Comparison of ENCODE assay signal across 2 cellular contexts in the genomic region with DNA sequence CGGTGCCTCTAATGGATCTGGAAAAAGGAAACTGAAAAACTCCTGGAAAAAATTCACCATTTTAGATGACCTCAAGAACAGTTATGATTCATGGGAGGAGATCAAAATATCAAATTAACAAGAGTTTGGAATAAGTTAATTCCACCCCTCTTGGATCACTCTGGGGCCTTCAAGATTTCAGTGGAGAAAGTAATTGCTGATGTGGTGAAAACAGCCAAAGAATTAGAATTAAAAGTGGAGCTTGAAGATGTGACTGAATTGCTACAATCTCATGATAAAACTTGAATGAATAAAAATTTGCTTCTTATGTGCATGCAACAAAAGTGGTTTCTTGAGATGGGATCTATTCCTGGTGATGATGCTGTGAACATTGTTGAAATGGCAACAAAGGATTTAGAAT.
TF ChIP-seq lines count a peak whose summit lies in the region.

No MANE protein-coding gene starts in this region.

TF ChIP-seq in HepG2, 621 proteins besides CTCF, POLR2A, EP300 and RAD21 (continued from another document):
- TF ChIP-seq ZMAT5 (CRISPR knock-in tag; IDR thresholded peaks at IDR 0.05; ENCODE audit: borderline replicate concordance, low read depth): no peak
- no peak for TF ChIP-seq RARG (CRISPR knock-in tag; IDR thresholded peaks at IDR 0.05; ENCODE audit: low read depth)
- no peak for TF ChIP-seq KDM4B (CRISPR knock-in tag; IDR thresholded peaks at IDR 0.05)
- TF ChIP-seq MAFF (IDR thresholded peaks at IDR 0.05; ENCODE audit: low read depth, low read length): peak; percentile 58
- TF ChIP-seq FOXM1 (CRISPR knock-in tag; IDR thresholded peaks at IDR 0.05): no peak

TF ChIP-seq in K562, 482 proteins besides CTCF, POLR2A, EP300 and RAD21:
- no peak for TF ChIP-seq MYC (IDR thresholded peaks at IDR 0.05; ENCODE audit: low read depth, low read length)
- TF ChIP-seq MYC (CRISPR knock-in tag; IDR thresholded peaks at IDR 0.05; ENCODE audit: borderline replicate concordance, low read depth): no peak
- TF ChIP-seq HIVEP1 (CRISPR knock-in tag; IDR thresholded peaks at IDR 0.05): no peak
- no peak for TF ChIP-seq ARNT (IDR thresholded peaks at IDR 0.05)
- peak; percentile 10; the same call in 1 of the 2 replicates for TF ChIP-seq C11orf30 (IDR thresholded peaks at IDR 0.05; ENCODE audit: low read depth)
- no peak for TF ChIP-seq ZNF586 (CRISPR knock-in tag; conservative IDR thresholded peaks at IDR 0.05)
TF ChIP-seq in K562: peak in this region for 1.
